In the genomic region with DNA sequence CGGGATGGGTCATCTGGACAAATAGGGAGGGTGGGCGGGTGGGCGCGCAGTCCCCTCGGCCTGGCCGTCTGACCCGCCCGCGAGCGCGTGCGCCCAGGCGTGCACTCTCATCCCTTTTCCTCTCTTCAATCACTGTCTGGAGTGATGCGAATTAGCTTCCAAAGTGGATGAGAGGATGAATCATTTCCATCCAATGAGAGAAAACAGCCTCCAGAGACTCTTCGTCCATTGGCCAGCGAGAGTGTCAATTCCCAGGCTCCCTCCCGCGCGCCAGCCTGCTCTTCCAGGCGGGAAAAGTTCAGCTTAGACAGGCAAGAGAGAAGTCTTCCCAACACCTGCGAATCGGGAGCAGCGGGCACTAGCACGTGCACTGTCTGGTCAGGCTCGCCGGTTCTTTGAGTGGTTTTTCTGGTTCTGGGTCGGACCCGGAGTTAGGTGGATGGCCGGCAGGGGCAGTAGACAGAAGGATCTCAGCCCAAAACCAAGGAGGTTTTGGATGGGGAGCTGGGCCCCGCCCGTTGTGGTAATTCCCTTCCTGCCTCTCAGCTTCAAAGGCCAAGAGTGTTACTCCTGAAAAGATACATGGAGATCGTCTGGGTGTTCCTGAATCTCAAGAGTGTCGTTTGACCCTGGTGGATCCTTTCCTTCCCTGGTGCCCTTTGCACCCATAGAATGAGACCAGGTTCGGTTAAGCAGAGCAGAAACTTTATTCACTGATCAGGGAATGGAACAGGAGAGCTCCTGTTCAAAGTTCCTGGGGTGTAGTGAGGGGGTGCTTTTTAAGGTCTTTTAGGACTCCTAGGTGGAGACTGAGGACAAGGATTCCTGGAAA, we compare ENCODE assay signal across 9 cellular contexts. TPM values are rescaled to one million over a fixed set of nuclear protein-coding genes. Genes with fewer than 3 reads are reported as not detected.
A peak's percentile ranks its signal among the peaks of the same experiment; 100 is the strongest.
DNase-seq lines count a peak whose midpoint lies in the region; ATAC-seq and TF ChIP-seq lines count a peak whose summit lies in the region.
"Had no signal": no experiment of that assay in that cellular context is flagged by ENCODE, and none has a peak within 500 bp of the region (broad histone marks: within the 10 kb centered on the region; RNA-seq: fewer than 3 reads in every experiment).

No MANE protein-coding gene starts in this region.

- H3K4me3 ChIP-seq in esophagus squamous epithelium: peak overlapping the region in 3 of 4 donors; percentile 27 to 61 (median 36)
- peak overlapping the region; percentile 45 to 53 for H3K4me3 ChIP-seq in mucosa of rectum (ENCODE audit: low read length in 2 of 2)

- H3K27ac ChIP-seq in esophagus squamous epithelium (peak overlapping the region in 2 of 4 donors; percentile 38 to 40), mucosa of rectum (ENCODE audit: low read depth in 2 of 2, low read length in 2 of 2) (no peak overlapping the region)

- no peak overlapping the region for H3K4me3 Mint-ChIP-seq in activated naive CD8-positive, alpha-beta T cell treated with anti-CD3 and anti-CD28 coated beads for 36 hours
- no peak overlapping the region for H3K4me3 Mint-ChIP-seq in naive thymus-derived CD8-positive, alpha-beta T cell
- H3K4me3 Mint-ChIP-seq: memory B cell had no signal

- no peak for TF ChIP-seq POLR2A in esophagus squamous epithelium (IDR thresholded peaks at IDR 0.05)

- H3K27ac Mint-ChIP-seq in activated naive CD8-positive, alpha-beta T cell treated with anti-CD3 and anti-CD28 coated beads for 36 hours: no peak overlapping the region
- H3K27ac Mint-ChIP-seq in naive thymus-derived CD8-positive, alpha-beta T cell: peak overlapping the region in 1 of 10 donors; percentile 24
- H3K27ac Mint-ChIP-seq: memory B cell had no signal

- peaks cover 78% of the 10 kb centered on the region for H3K27me3 Mint-ChIP-seq in activated naive CD8-positive, alpha-beta T cell treated with anti-CD3 and anti-CD28 coated beads for 36 hours
- peaks cover 41 to 73% (median 57%) of the 10 kb centered on the region in 5 donors for H3K27me3 Mint-ChIP-seq in naive thymus-derived CD8-positive, alpha-beta T cell

- 22 to 32% methylated on average over 10 to 13 of the region's 34 CpGs for WGBS in esophagus squamous epithelium, 2 donors

- H3K4me1 Mint-ChIP-seq in activated naive CD8-positive, alpha-beta T cell treated with anti-CD3 and anti-CD28 coated beads for 36 hours: peaks cover 4% of the 10 kb centered on the region
- H3K4me1 Mint-ChIP-seq in naive thymus-derived CD8-positive, alpha-beta T cell: peaks cover 0 to 15% (median 1%) of the 10 kb centered on the region in 4 donors

- H3K9me3 ChIP-seq in esophagus squamous epithelium (no peaks in the 10 kb centered on the region), mucosa of rectum (ENCODE audit: control insufficient read depth in 2 of 2, low read length in 2 of 2) (no peaks in the 10 kb centered on the region)

- peak; percentile 92 for DNase-seq in Daoy (ENCODE audit: low read depth)
- peak; percentile 96 for DNase-seq in NCI-H748 (lab: John Stamatoyannopoulos, UW; ENCODE audit: unreplicated experiment)
- DNase-seq in esophagus squamous epithelium (lab: John Stamatoyannopoulos, UW): no peak
- no peak for DNase-seq in activated naive CD8-positive, alpha-beta T cell treated with anti-CD3 and anti-CD28 coated beads for 36 hours
- no peak for DNase-seq in naive thymus-derived CD8-positive, alpha-beta T cell

- H3K4me1 ChIP-seq in esophagus squamous epithelium: peaks cover 3 to 14% (median 7%) of the 10 kb centered on the region in 3 donors
- H3K4me1 ChIP-seq in mucosa of rectum (ENCODE audit: control insufficient read depth in 2 of 2, insufficient read depth in 2 of 2, low read length in 2 of 2): peaks cover 0 to 5% of the 10 kb centered on the region in 2 donors

- no peak for ATAC-seq in GM21825 (IDR thresholded peaks at IDR 0.05; ENCODE audit: unreplicated experiment)
- ATAC-seq in GM19397 (IDR thresholded peaks at IDR 0.05; ENCODE audit: unreplicated experiment): no peak
- no peak for ATAC-seq in naive thymus-derived CD8-positive, alpha-beta T cell

- POLR2A ChIA-PET in naive thymus-derived CD8-positive, alpha-beta T cell (lab: Charles Lee): no interaction called here

- TF ChIP-seq CTCF in esophagus squamous epithelium (IDR thresholded peaks at IDR 0.05): peak in 2 of 6 experiments; percentile 10 to 47

- no peaks in the 10 kb centered on the region for H3K36me3 ChIP-seq in esophagus squamous epithelium
- H3K36me3 ChIP-seq in mucosa of rectum (ENCODE audit: control insufficient read depth in 2 of 2, insufficient read depth in 2 of 2, low read length in 2 of 2): no peaks in the 10 kb centered on the region

- no peak overlapping the region for H3K9ac ChIP-seq in mucosa of rectum (ENCODE audit: low read depth in 1 of 2, low read length in 2 of 2)

- intact Hi-C loops in esophagus squamous epithelium (cut with DNase I): no loop called here

- H3K36me3 Mint-ChIP-seq in activated naive CD8-positive, alpha-beta T cell treated with anti-CD3 and anti-CD28 coated beads for 36 hours: no peaks in the 10 kb centered on the region
- peaks cover 0 to 6% (median 0%) of the 10 kb centered on the region in 3 donors for H3K36me3 Mint-ChIP-seq in naive thymus-derived CD8-positive, alpha-beta T cell

- H3K9me3 Mint-ChIP-seq in activated naive CD8-positive, alpha-beta T cell treated with anti-CD3 and anti-CD28 coated beads for 36 hours: no peaks in the 10 kb centered on the region
- peaks cover 0 to 4% (median 0%) of the 10 kb centered on the region in 9 donors for H3K9me3 Mint-ChIP-seq in naive thymus-derived CD8-positive, alpha-beta T cell

- H3K27me3 ChIP-seq in esophagus squamous epithelium (peaks cover 0 to 52% (median 0%) of the 10 kb centered on the region in 4 donors), mucosa of rectum (ENCODE audit: control insufficient read depth in 2 of 2, insufficient read depth in 2 of 2, low read length in 2 of 2) (peaks cover 7 to 14% of the 10 kb centered on the region in 2 donors)

RNA-seq across cellular contexts. Expression of a gene that starts 33.4 kb away (rescaled TPM):
- total RNA-seq in Daoy (2014; rRNA removed; shearing (Covaris generic)): 1.1 TPM in 1 of 2 replicates, not detected in the other
- not detected for total RNA-seq in esophagus squamous epithelium
- total RNA-seq in activated naive CD8-positive, alpha-beta T cell treated with anti-CD3 and anti-CD28 coated beads for 36 hours: 1 to 10 TPM in 1 of 2 experiments, under 1 TPM in 1; 0.52 to 1.3 TPM
- total RNA-seq in naive thymus-derived CD8-positive, alpha-beta T cell: not detected
- polyA plus RNA-seq in naive thymus-derived CD8-positive, alpha-beta T cell: not detected

Comparison
In these comparisons a context has a peak if more than half of its experiments do, and no peak if none do; other contexts are left out.
1. DNase-seq: peak in Daoy (single experiment) and NCI-H748 (single experiment); none in esophagus squamous epithelium (single experiment), activated naive CD8-positive, alpha-beta T cell treated with anti-CD3 and anti-CD28 coated beads for 36 hours (single experiment) and naive thymus-derived CD8-positive, alpha-beta T cell (0 of 10).